11 cellular contexts compared by ENCODE assay signal in genomic region chr4:10031663-10032590, GRCh38. TPM values are rescaled to one million over a fixed set of nuclear protein-coding genes. Genes with fewer than 3 reads are reported as not detected.
DNase-seq lines count a peak whose midpoint lies in the region; ATAC-seq and TF ChIP-seq lines count a peak whose summit lies in the region.
"Had no signal": no experiment of that assay in that cellular context is flagged by ENCODE, and none has a peak within 500 bp of the region (broad histone marks: within the 10 kb centered on the region; RNA-seq: fewer than 3 reads in every experiment).

No MANE protein-coding gene starts in this region.

- no peaks in the 10 kb centered on the region for H3K36me3 Mint-ChIP-seq in neural progenitor cell

- intact Hi-C loops in adrenal gland (cut with DNase I) (no loop called here), Right ventricle myocardium superior (cut with DNase I) (no loop called here)

- peaks cover 35% of the 10 kb centered on the region for H3K4me1 Mint-ChIP-seq in neural progenitor cell

- DNase-seq in adrenal gland (peak in 5 of 7 donors; percentile 36 to 77 (median 48)), Right ventricle myocardium superior (no peak), neural progenitor cell (ENCODE audit: low spot score) (peak; percentile 50), foreskin fibroblast (no peak), NCI-H1694 (lab: John Stamatoyannopoulos, UW) (no peak)
- DNase-seq: activated T-cell treated with anti-CD3 and anti-CD28 coated beads, Interleukin-2, amount 50 U/mL, for 48 hours; left colon; NCI-H510A had no signal

- WGBS in adrenal gland, 4 donors, result 65 to 81% (median 78%) methylated on average over 10 of the region's 10 CpGs

- H3K79me2 ChIP-seq in neural progenitor cell (ENCODE audit: low read depth), result no peaks in the 10 kb centered on the region

- peaks cover 4% of the 10 kb centered on the region for H3K27me3 Mint-ChIP-seq in neural progenitor cell (ENCODE audit: insufficient read depth, low read depth)

- no peak overlapping the region for H3K4me3 Mint-ChIP-seq in neural progenitor cell

- no peaks in the 10 kb centered on the region for H3K36me3 ChIP-seq in BLaER1 treated with 17β-estradiol and CSF1 and Interleukin-3, amounts not matched to agents 10 nM and 100 nM
- H3K36me3 ChIP-seq in adrenal gland (replicated peaks in 1 of 2) (no peaks in the 10 kb centered on the region), neural progenitor cell (no peaks in the 10 kb centered on the region)

- H3K27me3 ChIP-seq in BLaER1 treated with 17β-estradiol and CSF1 and Interleukin-3, amounts not matched to agents 10 nM and 100 nM, result no peaks in the 10 kb centered on the region
- H3K27me3 ChIP-seq in adrenal gland (no peaks in the 10 kb centered on the region), neural progenitor cell (no peaks in the 10 kb centered on the region)

- peak overlapping the region; percentile 77 to 92 (median 85) for H3K4me2 ChIP-seq in BLaER1 treated with 17β-estradiol and CSF1 and Interleukin-3, amounts not matched to agents 10 nM and 100 nM
- no peak overlapping the region for H3K4me2 ChIP-seq in neural progenitor cell

- ATAC-seq in Right ventricle myocardium superior (ENCODE audit: poor library complexity), result peak; percentile 38
- no peak for ATAC-seq in HG03139 (IDR thresholded peaks at IDR 0.05; ENCODE audit: unreplicated experiment)
- no peak for ATAC-seq in GM21619 (IDR thresholded peaks at IDR 0.05; ENCODE audit: unreplicated experiment)

- peak overlapping the region in 2 of 10 experiments; percentile 25; a peak in 1 of 20 replicates for H3K4me3 ChIP-seq in BLaER1 treated with 17β-estradiol and CSF1 and Interleukin-3, amounts not matched to agents 10 nM and 100 nM
- H3K4me3 ChIP-seq in adrenal gland (no peak overlapping the region), neural progenitor cell (no peak overlapping the region), foreskin fibroblast (ENCODE audit: low read depth in 1 of 2, low read length in 2 of 2) (no peak overlapping the region)

- no peaks in the 10 kb centered on the region for H3F3A ChIP-seq in neural progenitor cell (ENCODE audit: low read depth)

- H4K20me1 ChIP-seq in BLaER1 treated with 17β-estradiol and CSF1 and Interleukin-3, amounts not matched to agents 10 nM and 100 nM, result no peaks in the 10 kb centered on the region
- H4K20me1 ChIP-seq in neural progenitor cell (ENCODE audit: low read depth), result no peaks in the 10 kb centered on the region

- no peak overlapping the region for H3K9ac ChIP-seq in BLaER1 treated with 17β-estradiol and CSF1 and Interleukin-3, amounts not matched to agents 10 nM and 100 nM
- no peak overlapping the region for H3K9ac ChIP-seq in neural progenitor cell

- peak overlapping the region in 10 of 11 experiments; percentile 4 to 79 (median 72); a peak in 19 of 22 replicates for H3K27ac ChIP-seq in BLaER1 treated with 17β-estradiol and CSF1 and Interleukin-3, amounts not matched to agents 10 nM and 100 nM
- H3K27ac ChIP-seq in adrenal gland (peak overlapping the region in 4 of 5 donors; percentile 14 to 86 (median 50)), neural progenitor cell (no peak overlapping the region)

- no peak for TF ChIP-seq POLR2A in adrenal gland (IDR thresholded peaks at IDR 0.05)

- H3K27ac Mint-ChIP-seq in neural progenitor cell, result peak overlapping the region; percentile 25

- no peaks in the 10 kb centered on the region for H3K9me3 ChIP-seq in BLaER1 treated with 17β-estradiol and CSF1 and Interleukin-3, amounts not matched to agents 10 nM and 100 nM (replicated peaks in 1 of 11)
- H3K9me3 ChIP-seq in adrenal gland (replicated peaks in 1 of 3), result no peaks in the 10 kb centered on the region
- H3K9me3 ChIP-seq in neural progenitor cell (ENCODE audit: low read depth), result no peaks in the 10 kb centered on the region

- H3K9me3 Mint-ChIP-seq in neural progenitor cell, result no peaks in the 10 kb centered on the region

- TF ChIP-seq CTCF in adrenal gland (IDR thresholded peaks at IDR 0.05), result no peak
- no peak for TF ChIP-seq CTCF in neural progenitor cell (IDR thresholded peaks at IDR 0.05)
- TF ChIP-seq CTCF in foreskin fibroblast (IDR thresholded peaks at IDR 0.05; ENCODE audit: low read depth, low read length), result no peak

- H2AFZ ChIP-seq in neural progenitor cell (replicated peaks), result no peak overlapping the region

- H3K4me1 ChIP-seq in BLaER1 treated with 17β-estradiol and CSF1 and Interleukin-3, amounts not matched to agents 10 nM and 100 nM, result peaks cover 41 to 56% (median 45%) of the 10 kb centered on the region in 10 experiments
- H3K4me1 ChIP-seq in adrenal gland (replicated peaks in 1 of 2) (peaks cover 16 to 31% of the 10 kb centered on the region in 2 donors), neural progenitor cell (peaks cover 13% of the 10 kb centered on the region)

RNA-seq across cellular contexts. Expression of gene SLC2A9, which starts 10.6 kb away (rescaled TPM):
- total RNA-seq in adrenal gland (10 to 100 TPM in 5 of 8 donors, 1 to 10 TPM in 3; 6.7 to 16.6 (median 12.8) TPM), Right ventricle myocardium superior (8.8 TPM), neural progenitor cell (ENCODE audit: low replicate concordance) (not detected in 2 replicates)
- polyA plus RNA-seq in adrenal gland, result 1 to 10 TPM; 1.8 to 7.8 (median 2.1) TPM

Comparison
In these comparisons a context has a peak if more than half of its experiments do, and no peak if none do; other contexts are left out.
1. DNase-seq: peak in adrenal gland (5 of 7) and neural progenitor cell (single experiment); none in Right ventricle myocardium superior (single experiment), foreskin fibroblast (0 of 2) and NCI-H1694 (single experiment).